17 cellular contexts compared by ENCODE assay signal in the genomic region with DNA sequence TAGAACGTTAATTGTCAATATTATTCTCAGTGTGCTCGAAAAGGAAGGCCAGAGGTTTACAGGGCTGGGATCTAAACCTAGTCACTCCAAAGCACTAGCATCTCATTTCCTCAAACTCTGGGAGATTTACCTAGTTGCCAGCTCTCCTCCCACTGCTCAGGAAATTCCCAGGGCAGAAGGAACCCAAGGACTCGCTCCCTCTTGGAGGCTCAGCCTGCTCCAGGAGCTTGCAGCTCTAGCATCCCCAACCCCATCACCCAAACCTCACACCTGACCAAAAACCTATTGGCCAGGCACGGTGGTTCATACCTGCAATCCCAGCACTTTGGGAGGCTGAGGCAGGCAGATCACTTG. TPM values are rescaled to one million over a fixed set of nuclear protein-coding genes. Genes with fewer than 3 reads are reported as not detected.
A peak's percentile ranks its signal among the peaks of the same experiment; 100 is the strongest.
DNase-seq lines count a peak whose midpoint lies in the region; ATAC-seq, FAIRE-seq and TF ChIP-seq lines count a peak whose summit lies in the region.
"Had no signal": no experiment of that assay in that cellular context is flagged by ENCODE, and none has a peak within 500 bp of the region (broad histone marks: within the 10 kb centered on the region; RNA-seq: fewer than 3 reads in every experiment).

No MANE protein-coding gene starts in this region.

- H3K23ac ChIP-seq in mesenchymal stem cell (ENCODE audit: low read length in 2 of 2): no peak overlapping the region

- H3K4me3 ChIP-seq in astrocyte (ENCODE audit: insufficient read depth, low read depth, low read length) (no peak overlapping the region), mesenchymal stem cell (ENCODE audit: insufficient read depth in 1 of 2, low read depth in 1 of 2, low read length in 2 of 2) (no peak overlapping the region)
- H3K4me3 ChIP-seq: spleen, tibial nerve had no signal

- no peak for DNase-seq in stimulated activated naive CD8-positive, alpha-beta T cell treated with anti-CD3 and anti-CD28 coated beads, Interleukin-15, amount 100 ng/mL, for 72 hours
- no peak for DNase-seq in astrocyte (ENCODE audit: low read depth)
- peak; percentile 29 for DNase-seq in mesenchymal stem cell
- no peak for DNase-seq in stimulated activated CD8-positive, alpha-beta memory T cell treated with anti-CD3 and anti-CD28 coated beads, Interleukin-4, amount 100 ng/mL, for 48 hours
- no peak for DNase-seq in stimulated activated CD4-positive, alpha-beta T cell treated with anti-CD3 and anti-CD28 coated beads, Interleukin-2, amount 100 ng/mL, for 48 hours
- DNase-seq in inferior parietal cortex (ENCODE audit: extremely low spot score): no peak
- no peak for DNase-seq in activated gamma-delta T cell (lab: John Stamatoyannopoulos, UW)
- DNase-seq: DMS79 treated with DMSO at 0.1 percent for 48 hours, KG1, left cardiac atrium, NCI-H187, NCI-H526 treated with DMSO at 0.1 percent for 48 hours, spleen, T-helper 9 cell had no signal

- 70% methylated on average over 4 of the region's 4 CpGs for WGBS in mesenchymal stem cell

- H3K27me3 ChIP-seq in astrocyte (ENCODE audit: insufficient read depth, low read length) (no peaks in the 10 kb centered on the region), mesenchymal stem cell (ENCODE audit: control insufficient read depth in 1 of 2, insufficient read depth in 1 of 2, low read length in 2 of 2) (no peaks in the 10 kb centered on the region)
- H3K27me3 ChIP-seq: spleen, tibial nerve had no signal

- peaks cover 78% of the 10 kb centered on the region for H3K4me1 Mint-ChIP-seq in stimulated activated naive CD8-positive, alpha-beta T cell treated with anti-CD3 and anti-CD28 coated beads, Interleukin-15, Interleukin-2, amounts not matched to agents 100 ng/mL and 50 ng/mL, for 24 hours (ENCODE audit: low read depth)
- peaks cover 91% of the 10 kb centered on the region for H3K4me1 Mint-ChIP-seq in stimulated activated naive CD8-positive, alpha-beta T cell treated with anti-CD3 and anti-CD28 coated beads, Interleukin-15, amount 100 ng/mL, for 72 hours
- H3K4me1 Mint-ChIP-seq in astrocyte (ENCODE audit: low read depth, unreplicated experiment): no peaks in the 10 kb centered on the region

- TF ChIP-seq CTCF in astrocyte (IDR thresholded peaks at IDR 0.05; ENCODE audit: insufficient read depth, low read depth, low read length): no peak

- no peak for ATAC-seq in stimulated activated naive CD8-positive, alpha-beta T cell treated with anti-CD3 and anti-CD28 coated beads, Interleukin-15, amount 100 ng/mL, for 72 hours

- peak overlapping the region in 1 of 2 experiments; percentile 40 for H3K18ac ChIP-seq in mesenchymal stem cell (ENCODE audit: low read depth in 1 of 2, low read length in 2 of 2)

- H3K9ac ChIP-seq in astrocyte (ENCODE audit: low read length): peak overlapping the region; percentile 15
- no peak overlapping the region for H3K9ac ChIP-seq in mesenchymal stem cell (ENCODE audit: low read length)

- H3K9me3 ChIP-seq in astrocyte (ENCODE audit: insufficient read depth, low read depth, low read length) (no peaks in the 10 kb centered on the region), mesenchymal stem cell (ENCODE audit: control insufficient read depth, low read length) (no peaks in the 10 kb centered on the region)
- H3K9me3 ChIP-seq: spleen, tibial nerve had no signal

- H2BK12ac ChIP-seq in mesenchymal stem cell (ENCODE audit: low read length in 2 of 2): no peak overlapping the region

- no peaks in the 10 kb centered on the region for H3K27me3 Mint-ChIP-seq in stimulated activated naive CD8-positive, alpha-beta T cell treated with anti-CD3 and anti-CD28 coated beads, Interleukin-15, Interleukin-2, amounts not matched to agents 100 ng/mL and 50 ng/mL, for 24 hours
- H3K27me3 Mint-ChIP-seq in stimulated activated naive CD8-positive, alpha-beta T cell treated with anti-CD3 and anti-CD28 coated beads, Interleukin-15, amount 100 ng/mL, for 72 hours: no peaks in the 10 kb centered on the region
- H3K27me3 Mint-ChIP-seq in astrocyte (ENCODE audit: low read depth, unreplicated experiment): no peaks in the 10 kb centered on the region
- H3K27me3 Mint-ChIP-seq: central memory CD8-positive, alpha-beta T cell had no signal

- H3K4ac ChIP-seq in mesenchymal stem cell (ENCODE audit: low read depth in 1 of 2, low read length in 2 of 2): peak overlapping the region in 1 of 2 experiments; percentile 26

- H4K20me1 ChIP-seq in astrocyte (ENCODE audit: insufficient read depth, low read length): peaks cover 7% of the 10 kb centered on the region

- H3K79me2 ChIP-seq in astrocyte (ENCODE audit: insufficient read depth, low read length): peaks cover 58% of the 10 kb centered on the region

- H2BK5ac ChIP-seq in mesenchymal stem cell (ENCODE audit: low read depth, low read length, poor library complexity, severe bottlenecking): no peak overlapping the region

- peaks cover 16% of the 10 kb centered on the region for H3K79me1 ChIP-seq in mesenchymal stem cell (replicated peaks; ENCODE audit: low read length, poor library complexity, severe bottlenecking)

- H3K4me1 ChIP-seq in astrocyte (ENCODE audit: insufficient read depth, low read length) (peaks cover 17% of the 10 kb centered on the region), mesenchymal stem cell (ENCODE audit: control insufficient read depth, insufficient read depth, low read depth, low read length) (peaks cover 2% of the 10 kb centered on the region)

- H3K27ac Mint-ChIP-seq in stimulated activated naive CD8-positive, alpha-beta T cell treated with anti-CD3 and anti-CD28 coated beads, Interleukin-15, Interleukin-2, amounts not matched to agents 100 ng/mL and 50 ng/mL, for 24 hours: peak overlapping the region; percentile 17
- peak overlapping the region in 1 of 2 donors; percentile 42 for H3K27ac Mint-ChIP-seq in stimulated activated naive CD8-positive, alpha-beta T cell treated with anti-CD3 and anti-CD28 coated beads, Interleukin-15, amount 100 ng/mL, for 72 hours
- no peak overlapping the region for H3K27ac Mint-ChIP-seq in astrocyte (ENCODE audit: unreplicated experiment)

- peak overlapping the region; percentile 31 for H3K27ac ChIP-seq in astrocyte (ENCODE audit: low read depth, low read length)
- no peak overlapping the region for H3K27ac ChIP-seq in mesenchymal stem cell (ENCODE audit: low read length, poor library complexity, severe bottlenecking)
- H3K27ac ChIP-seq: spleen had no signal

- no peaks in the 10 kb centered on the region for H3K9me3 Mint-ChIP-seq in stimulated activated naive CD8-positive, alpha-beta T cell treated with anti-CD3 and anti-CD28 coated beads, Interleukin-15, Interleukin-2, amounts not matched to agents 100 ng/mL and 50 ng/mL, for 24 hours
- H3K9me3 Mint-ChIP-seq in stimulated activated naive CD8-positive, alpha-beta T cell treated with anti-CD3 and anti-CD28 coated beads, Interleukin-15, amount 100 ng/mL, for 72 hours: no peaks in the 10 kb centered on the region
- H3K9me3 Mint-ChIP-seq in astrocyte (ENCODE audit: unreplicated experiment): no peaks in the 10 kb centered on the region
- H3K9me3 Mint-ChIP-seq: central memory CD8-positive, alpha-beta T cell had no signal

- H3K4me2 ChIP-seq in astrocyte (ENCODE audit: low read length) (peak overlapping the region; percentile 31), mesenchymal stem cell (ENCODE audit: low read length, poor library complexity, severe bottlenecking) (no peak overlapping the region)

- H2BK15ac ChIP-seq in mesenchymal stem cell (ENCODE audit: low read depth, poor library complexity, severe bottlenecking): no peak overlapping the region

- H3K36me3 ChIP-seq in astrocyte (ENCODE audit: insufficient read depth, low read length) (no peaks in the 10 kb centered on the region), mesenchymal stem cell (ENCODE audit: control insufficient read depth in 1 of 2, insufficient read depth in 2 of 2, low read depth in 1 of 2, low read length in 2 of 2) (no peaks in the 10 kb centered on the region)
- H3K36me3 ChIP-seq: spleen, tibial nerve had no signal

- no peak overlapping the region for H2BK120ac ChIP-seq in mesenchymal stem cell (ENCODE audit: low read depth, low read length)

- no peak overlapping the region for H3K4me3 Mint-ChIP-seq in stimulated activated naive CD8-positive, alpha-beta T cell treated with anti-CD3 and anti-CD28 coated beads, Interleukin-15, Interleukin-2, amounts not matched to agents 100 ng/mL and 50 ng/mL, for 24 hours
- H3K4me3 Mint-ChIP-seq in stimulated activated naive CD8-positive, alpha-beta T cell treated with anti-CD3 and anti-CD28 coated beads, Interleukin-15, amount 100 ng/mL, for 72 hours: no peak overlapping the region
- no peak overlapping the region for H3K4me3 Mint-ChIP-seq in astrocyte (ENCODE audit: unreplicated experiment)
- H3K4me3 Mint-ChIP-seq: central memory CD8-positive, alpha-beta T cell had no signal

- H3K36me3 Mint-ChIP-seq in stimulated activated naive CD8-positive, alpha-beta T cell treated with anti-CD3 and anti-CD28 coated beads, Interleukin-15, Interleukin-2, amounts not matched to agents 100 ng/mL and 50 ng/mL, for 24 hours (ENCODE audit: low read depth): peaks cover 12% of the 10 kb centered on the region
- no peaks in the 10 kb centered on the region for H3K36me3 Mint-ChIP-seq in astrocyte (ENCODE audit: low read depth, unreplicated experiment)

- no peak for FAIRE-seq in astrocyte (lab: Jason Lieb, UNC)

- no peak overlapping the region for H3K14ac ChIP-seq in mesenchymal stem cell (ENCODE audit: low read length in 2 of 2)

- no peak overlapping the region for H2AFZ ChIP-seq in astrocyte (ENCODE audit: low read depth, low read length)
- H2AFZ ChIP-seq in mesenchymal stem cell (ENCODE audit: low read depth, low read length): no peak overlapping the region

- H2AK5ac ChIP-seq in mesenchymal stem cell (ENCODE audit: low read length, severe bottlenecking): no peak overlapping the region

- no peak overlapping the region for H4K8ac ChIP-seq in mesenchymal stem cell (ENCODE audit: low read length)

- H4K91ac ChIP-seq in mesenchymal stem cell (ENCODE audit: low read length): no peak overlapping the region

RNA-seq across cellular contexts. Expression of gene SERINC5, which starts 26.0 kb away (rescaled TPM):
- total RNA-seq in astrocyte: 57.3 and 60.3 TPM in 2 replicates
- 6.8 TPM for polyA plus RNA-seq in mesenchymal stem cell (2013, experiment 1 of 2)
- polyA plus RNA-seq in mesenchymal stem cell (2013, experiment 2 of 2): 7.0 TPM
